ENCODE assay signal across 1 cellular context in genomic region chr19:17861542-17862402, GRCh38.
TF ChIP-seq lines count a peak whose summit lies in the region.

No MANE protein-coding gene starts in this region.

TF ChIP-seq in GM23338, 12 proteins besides CTCF, POLR2A, EP300 and RAD21 (continued from another document):
- no peak for TF ChIP-seq ZNF462 (CRISPR knock-in tag; IDR thresholded peaks at IDR 0.05)
- TF ChIP-seq JUNB (IDR thresholded peaks at IDR 0.05; ENCODE audit: unreplicated experiment): no peak
- TF ChIP-seq CREB1 (CRISPR knock-in tag; IDR thresholded peaks at IDR 0.05; ENCODE audit: low read depth): no peak
- no peak for TF ChIP-seq STAT1 (IDR thresholded peaks at IDR 0.05; ENCODE audit: unreplicated experiment)
- no peak for TF ChIP-seq EZH2 (IDR thresholded peaks at IDR 0.05; ENCODE audit: low read depth, unreplicated experiment)
- TF ChIP-seq ETS1 (IDR thresholded peaks at IDR 0.05): no peak
- no peak for TF ChIP-seq ZNF114 (CRISPR knock-in tag; IDR thresholded peaks at IDR 0.05)
- TF ChIP-seq REST (IDR thresholded peaks at IDR 0.05; ENCODE audit: unreplicated experiment): no peak
- no peak for TF ChIP-seq NANOG (IDR thresholded peaks at IDR 0.05; ENCODE audit: borderline replicate concordance)
TF ChIP-seq in GM23338: peak in this region for 0.
